In the genomic region with DNA sequence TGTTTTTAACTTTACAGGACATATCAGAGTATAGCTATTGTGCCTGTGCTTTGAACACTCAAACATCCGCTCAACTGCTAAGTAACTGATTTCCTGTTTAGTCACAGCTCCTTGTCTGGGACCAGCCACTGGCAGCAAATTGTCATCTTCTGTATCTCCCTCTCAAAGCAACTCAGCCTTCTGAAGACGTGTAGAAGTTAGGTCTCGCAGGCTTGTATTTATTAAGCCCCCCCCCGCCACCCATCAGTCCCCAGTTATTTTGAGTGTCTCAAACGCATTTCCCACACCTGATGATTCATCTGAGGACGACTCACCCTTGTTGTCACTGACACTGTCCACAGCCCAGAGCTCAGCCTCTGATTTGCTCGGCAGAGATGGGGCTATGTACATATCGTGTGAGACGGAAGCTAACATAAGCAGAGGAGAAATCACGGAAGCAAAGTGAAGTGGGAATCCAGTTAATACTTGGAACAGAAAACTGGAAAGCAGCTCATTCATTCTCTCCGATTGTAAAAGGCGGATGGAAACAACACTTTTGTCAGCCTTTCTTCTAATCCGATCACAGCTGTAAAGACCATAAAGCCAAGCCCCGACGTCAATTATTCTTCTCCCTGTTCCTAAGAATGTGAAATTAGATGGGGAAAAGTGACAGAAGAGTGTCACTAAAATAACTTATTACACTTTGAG, we compare ENCODE assay signal across 8 cellular contexts.
DNase-seq lines count a peak whose midpoint lies in the region; ATAC-seq, FAIRE-seq and TF ChIP-seq lines count a peak whose summit lies in the region.

No MANE protein-coding gene starts in this region.

- 0 out of 4 replicates have a peak, but pooled peaks of 1 of the 2 experiments have one; percentile 43 for TF ChIP-seq EP300 in SK-N-SH (IDR thresholded peaks at IDR 0.05; ENCODE audit: borderline replicate concordance in 1 of 2, low read depth in 1 of 2, low read length in 1 of 2)

- ATAC-seq in GM23338 (no peak), left colon (peak; percentile 94), GM18909 (IDR thresholded peaks at IDR 0.05; ENCODE audit: poor library complexity, unreplicated experiment) (no peak)

- H2AFZ ChIP-seq in GM23338 (no peak overlapping the region), SK-N-SH (ENCODE audit: low read depth) (peak overlapping the region; percentile 20)

- H3K4me1 ChIP-seq in GM23338 (ENCODE audit: insufficient read depth) (peaks cover 51% of the 10 kb centered on the region), SK-N-SH (ENCODE audit: control insufficient read depth in 1 of 2, insufficient read depth in 2 of 2, low read depth in 1 of 2, low read length in 1 of 2) (peaks cover 36 to 56% of the 10 kb centered on the region in 2 experiments)

- WGBS in SK-N-SH (ENCODE audit: low lambda C conversion rate): 36% methylated on average over 15 of the region's 15 CpGs

- H3K27ac ChIP-seq in GM23338 (ENCODE audit: low read depth) (no peak overlapping the region), SK-N-SH (ENCODE audit: low read depth in 2 of 2, low read length in 1 of 2) (peak overlapping the region; percentile 60 to 86)

- intact Hi-C loops in left colon (cut with DNase I, micrococcal nuclease): no loop called here

- TF ChIP-seq CTCF in GM23338 (conservative IDR thresholded peaks at IDR 0.05; ENCODE audit: low read depth in 2 of 2) (no peak), SK-N-SH (IDR thresholded peaks at IDR 0.05) (no peak)

- H3K4me3 Mint-ChIP-seq in GM23338: no peak overlapping the region
- peak overlapping the region; percentile 77 for H3K4me3 Mint-ChIP-seq in activated naive CD4-positive, alpha-beta T cell treated with anti-CD3 and anti-CD28 coated beads, Interleukin-2, amount 50 U/mL, for 24 hours

- CTCF ChIA-PET in SK-N-SH (lab: Yijun Ruan, JAX): interaction anchor here (0.9 to 5.2 kb wide), 5 partner anchors 34 to 161 kb away, joined by 3 to 35 read pairs (median 25); no protein-coding TSS in a partner anchor

- peaks cover 82% of the 10 kb centered on the region for H3K79me2 ChIP-seq in GM23338 (replicated peaks; ENCODE audit: insufficient read depth)
- H3K79me2 ChIP-seq in SK-N-SH (ENCODE audit: insufficient read depth): peaks cover 23% of the 10 kb centered on the region; the same call in 1 of the 2 replicates

- H4K20me1 ChIP-seq in GM23338 (replicated peaks; ENCODE audit: insufficient read depth) (peaks cover 10% of the 10 kb centered on the region), SK-N-SH (ENCODE audit: insufficient read depth) (no peaks in the 10 kb centered on the region)

- H3K9me3 Mint-ChIP-seq in GM23338: no peaks in the 10 kb centered on the region; the same call in 2 of the 3 replicates
- no peaks in the 10 kb centered on the region for H3K9me3 Mint-ChIP-seq in activated naive CD4-positive, alpha-beta T cell treated with anti-CD3 and anti-CD28 coated beads, Interleukin-2, amount 50 U/mL, for 24 hours

- H3K36me3 ChIP-seq in GM23338 (ENCODE audit: insufficient read depth) (no peaks in the 10 kb centered on the region), SK-N-SH (replicated peaks in 1 of 2; ENCODE audit: control insufficient read depth in 1 of 2, insufficient read depth in 2 of 2, low read length in 1 of 2) (no peaks in the 10 kb centered on the region)

- H3F3A ChIP-seq in GM23338 (replicated peaks; ENCODE audit: low read depth) (0 out of 2 replicates have a peak, but pooled peaks cover 7% of the 10 kb centered on the region), SK-N-SH (replicated peaks; ENCODE audit: insufficient read depth) (peaks cover 26% of the 10 kb centered on the region)

- H3K9me2 ChIP-seq in GM23338 (ENCODE audit: insufficient read depth) (no peaks in the 10 kb centered on the region), SK-N-SH (no peaks in the 10 kb centered on the region)

- no peak for FAIRE-seq in GM19239 (lab: Jason Lieb, UNC)

- peak overlapping the region; percentile 53 for H3K9ac ChIP-seq in SK-N-SH

- H3K4me1 Mint-ChIP-seq in GM23338: peaks cover 43% of the 10 kb centered on the region
- peaks cover 94% of the 10 kb centered on the region for H3K4me1 Mint-ChIP-seq in activated naive CD4-positive, alpha-beta T cell treated with anti-CD3 and anti-CD28 coated beads, Interleukin-2, amount 50 U/mL, for 24 hours

- H3K27me3 ChIP-seq in GM23338 (ENCODE audit: insufficient read depth): no peaks in the 10 kb centered on the region
- H3K27me3 ChIP-seq in SK-N-SH (ENCODE audit: insufficient read depth): no peaks in the 10 kb centered on the region

- peaks cover 2% of the 10 kb centered on the region for H3K27me3 Mint-ChIP-seq in GM23338 (ENCODE audit: insufficient read depth, low read depth, poor library complexity)
- no peaks in the 10 kb centered on the region for H3K27me3 Mint-ChIP-seq in activated naive CD4-positive, alpha-beta T cell treated with anti-CD3 and anti-CD28 coated beads, Interleukin-2, amount 50 U/mL, for 24 hours

- H3K4me2 ChIP-seq in GM23338 (no peak overlapping the region), SK-N-SH (peak overlapping the region; percentile 54)

- POLR2A ChIA-PET in SK-N-SH (lab: Yijun Ruan, JAX): interaction anchor here (0.8 kb wide), 1 partner anchor 9 kb away, joined by 3 read pairs; no protein-coding TSS in a partner anchor

- H3K36me3 Mint-ChIP-seq in GM23338 (ENCODE audit: low read depth): no peaks in the 10 kb centered on the region; the same call in 2 of the 3 replicates
- peaks cover 6% of the 10 kb centered on the region for H3K36me3 Mint-ChIP-seq in activated naive CD4-positive, alpha-beta T cell treated with anti-CD3 and anti-CD28 coated beads, Interleukin-2, amount 50 U/mL, for 24 hours

- no peak overlapping the region for H3K4me3 ChIP-seq in GM23338
- peak overlapping the region in 1 of 2 experiments; percentile 39; a peak in 2 of 4 replicates for H3K4me3 ChIP-seq in SK-N-SH (ENCODE audit: low read depth in 2 of 2, low read length in 1 of 2)

- H3K27ac Mint-ChIP-seq in GM23338: peak overlapping the region; percentile 5
- peak overlapping the region; percentile 87 for H3K27ac Mint-ChIP-seq in activated naive CD4-positive, alpha-beta T cell treated with anti-CD3 and anti-CD28 coated beads, Interleukin-2, amount 50 U/mL, for 24 hours

- H3K9me3 ChIP-seq in SK-N-SH: no peaks in the 10 kb centered on the region

- TF ChIP-seq RAD21 in SK-N-SH (IDR thresholded peaks at IDR 0.05; ENCODE audit: low read length): no peak

- DNase-seq in GM23338 (ENCODE audit: low spot score): no peak
- no peak for DNase-seq in SK-N-SH
- DNase-seq in left colon: peak; percentile 23 to 44
- DNase-seq in stimulated activated CD4-positive, alpha-beta T cell treated with anti-CD3 and anti-CD28 coated beads, Interleukin-4, amount 100 ng/mL, for 48 hours (ENCODE audit: low read depth in 2 of 2): peak; percentile 51 to 56
- no peak for DNase-seq in NCI-H524 (lab: John Stamatoyannopoulos, UW)
- no peak for DNase-seq in GM19239 (ENCODE audit: insufficient read length, low spot score)

TF ChIP-seq in GM23338, 12 proteins besides CTCF, POLR2A, EP300 and RAD21 (continues in another document):
- no peak for TF ChIP-seq EZH2 (IDR thresholded peaks at IDR 0.05; ENCODE audit: low read depth, unreplicated experiment)

TF ChIP-seq in SK-N-SH, 30 proteins besides CTCF, POLR2A, EP300 and RAD21 (continues in another document):
- TF ChIP-seq TAF1 (IDR thresholded peaks at IDR 0.05; ENCODE audit: borderline replicate concordance, low read depth, low read length) (no peak), GABPA (IDR thresholded peaks at IDR 0.05; ENCODE audit: low read depth) (0 out of 2 replicates have a peak, but pooled peaks have one; percentile 33), SMC3 (IDR thresholded peaks at IDR 0.05; ENCODE audit: low read depth, low read length) (no peak), FOSL2 (IDR thresholded peaks at IDR 0.05; ENCODE audit: borderline replicate concordance, low read depth) (peak; percentile 91), JUND (IDR thresholded peaks at IDR 0.05) (peak; percentile 82), RXRA (IDR thresholded peaks at IDR 0.05; ENCODE audit: borderline replicate concordance, low read depth) (no peak), POLR2AphosphoS5 (IDR thresholded peaks at IDR 0.05; ENCODE audit: low read depth, low read length) (no peak), NFIC (IDR thresholded peaks at IDR 0.05; ENCODE audit: borderline replicate concordance) (no peak), USF2 (IDR thresholded peaks at IDR 0.05; ENCODE audit: borderline replicate concordance, low read depth, low read length) (no peak)
- TF ChIP-seq, protein P1, sequence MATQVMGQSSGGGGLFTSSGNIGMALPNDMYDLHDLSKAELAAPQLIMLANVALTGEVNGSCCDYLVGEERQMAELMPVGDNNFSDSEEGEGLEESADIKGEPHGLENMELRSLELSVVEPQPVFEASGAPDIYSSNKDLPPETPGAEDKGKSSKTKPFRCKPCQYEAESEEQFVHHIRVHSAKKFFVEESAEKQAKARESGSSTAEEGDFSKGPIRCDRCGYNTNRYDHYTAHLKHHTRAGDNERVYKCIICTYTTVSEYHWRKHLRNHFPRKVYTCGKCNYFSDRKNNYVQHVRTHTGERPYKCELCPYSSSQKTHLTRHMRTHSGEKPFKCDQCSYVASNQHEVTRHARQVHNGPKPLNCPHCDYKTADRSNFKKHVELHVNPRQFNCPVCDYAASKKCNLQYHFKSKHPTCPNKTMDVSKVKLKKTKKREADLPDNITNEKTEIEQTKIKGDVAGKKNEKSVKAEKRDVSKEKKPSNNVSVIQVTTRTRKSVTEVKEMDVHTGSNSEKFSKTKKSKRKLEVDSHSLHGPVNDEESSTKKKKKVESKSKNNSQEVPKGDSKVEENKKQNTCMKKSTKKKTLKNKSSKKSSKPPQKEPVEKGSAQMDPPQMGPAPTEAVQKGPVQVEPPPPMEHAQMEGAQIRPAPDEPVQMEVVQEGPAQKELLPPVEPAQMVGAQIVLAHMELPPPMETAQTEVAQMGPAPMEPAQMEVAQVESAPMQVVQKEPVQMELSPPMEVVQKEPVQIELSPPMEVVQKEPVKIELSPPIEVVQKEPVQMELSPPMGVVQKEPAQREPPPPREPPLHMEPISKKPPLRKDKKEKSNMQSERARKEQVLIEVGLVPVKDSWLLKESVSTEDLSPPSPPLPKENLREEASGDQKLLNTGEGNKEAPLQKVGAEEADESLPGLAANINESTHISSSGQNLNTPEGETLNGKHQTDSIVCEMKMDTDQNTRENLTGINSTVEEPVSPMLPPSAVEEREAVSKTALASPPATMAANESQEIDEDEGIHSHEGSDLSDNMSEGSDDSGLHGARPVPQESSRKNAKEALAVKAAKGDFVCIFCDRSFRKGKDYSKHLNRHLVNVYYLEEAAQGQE (IDR thresholded peaks at IDR 0.05; ENCODE audit: low read depth, low read length): no peak

Comparison
In these comparisons a context has a peak if more than half of its experiments do, and no peak if none do; other contexts are left out.
1. DNase-seq: peak in left colon (2 of 2) and stimulated activated CD4-positive, alpha-beta T cell treated with anti-CD3 and anti-CD28 coated beads, Interleukin-4, amount 100 ng/mL, for 48 hours (2 of 2); none in GM23338 (single experiment), SK-N-SH (single experiment), NCI-H524 (0 of 2) and GM19239 (single experiment).